In the genomic region with DNA sequence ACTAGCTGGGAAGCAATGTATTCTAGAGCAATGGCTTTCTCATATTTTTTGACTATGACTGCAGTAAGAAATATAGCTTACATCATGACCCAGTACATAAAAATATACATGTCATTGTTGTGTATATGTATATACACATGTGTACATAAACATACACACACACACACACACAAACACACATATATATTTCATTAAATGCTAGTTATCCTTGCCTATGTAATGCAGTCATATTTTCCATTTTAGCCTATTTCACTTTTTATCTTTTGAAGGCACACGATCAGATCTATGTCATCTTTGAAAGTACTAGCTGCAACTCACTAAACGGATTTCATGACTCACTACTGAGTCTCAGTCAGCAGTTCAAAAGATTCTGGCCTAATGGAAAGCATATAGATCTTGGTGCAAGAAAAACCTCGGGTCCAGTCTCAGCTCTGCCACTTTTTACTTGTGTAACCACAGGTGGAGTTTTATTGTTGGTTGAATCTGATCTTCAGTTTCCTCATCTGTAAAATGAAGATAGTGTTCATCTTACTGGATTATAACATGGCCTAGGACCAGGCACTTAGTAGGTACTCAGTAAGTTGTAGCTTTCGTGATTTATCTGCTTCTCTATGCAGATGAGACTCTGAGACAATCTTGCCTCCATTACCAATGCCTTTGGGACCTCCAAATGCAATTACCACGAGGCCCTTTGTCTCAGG, we compare ENCODE assay signal across 29 cellular contexts.
DNase-seq lines count a peak whose midpoint lies in the region; ATAC-seq, FAIRE-seq and TF ChIP-seq lines count a peak whose summit lies in the region.
"Had no signal": no experiment of that assay in that cellular context is flagged by ENCODE, and none has a peak within 500 bp of the region (broad histone marks: within the 10 kb centered on the region; RNA-seq: fewer than 3 reads in every experiment).

No MANE protein-coding gene starts in this region.

- H3K36me3 ChIP-seq in GM12878 (ENCODE audit: control insufficient read depth in 2 of 2, insufficient read depth in 2 of 2, low read length in 1 of 2) = no peaks in the 10 kb centered on the region
- H3K36me3 ChIP-seq: gastroesophageal sphincter, stomach, tibial artery had no signal

- no peak for FAIRE-seq in GM12878 (lab: Jason Lieb, UNC)
- FAIRE-seq: astrocyte, endometrium had no signal

- intact Hi-C loops in GM12878 (cut with micrococcal nuclease; ENCODE audit: unreplicated experiment) = no loop called here

- no peaks in the 10 kb centered on the region for H3K27me3 ChIP-seq in GM12878 (replicated peaks in 1 of 2; ENCODE audit: control insufficient read depth in 2 of 2, insufficient read depth in 2 of 2, low read length in 1 of 2)

- SMC1A ChIA-PET in GM12878 (lab: Charles Lee; ENCODE audit: uncharacterized antibody, unreplicated experiment) = interaction anchor here (1.0 kb wide), 1 partner anchor 9 kb away, joined by 4 read pairs; no protein-coding TSS in a partner anchor

- RAD21 ChIA-PET in GM12878 (lab: Charles Lee; ENCODE audit: unreplicated experiment) = interaction anchor here (1.1 to 1.2 kb wide), 2 partner anchors 9 to 60 kb away, joined by 3 to 4 read pairs; no protein-coding TSS in a partner anchor

- no peaks in the 10 kb centered on the region for H3K9me3 ChIP-seq in GM12878 (replicated peaks; ENCODE audit: control insufficient read depth, insufficient read depth, low read length)
- H3K9me3 ChIP-seq: gastroesophageal sphincter, stomach, tibial artery had no signal

- TF ChIP-seq POLR2A in GM12878 (IDR thresholded peaks at IDR 0.05; ENCODE audit: low read depth, low read length) = no peak

- no peaks in the 10 kb centered on the region for H4K20me1 ChIP-seq in GM12878 (ENCODE audit: control insufficient read depth, insufficient read depth)

- peaks cover 7% of the 10 kb centered on the region for H3K4me1 Mint-ChIP-seq in activated CD8-positive, alpha-beta memory T cell treated with anti-CD3 and anti-CD28 coated beads, Interleukin-2, amount 10 ng/mL, durations not matched to agents 7 days and 5 days

- CTCF ChIA-PET in activated CD8-positive, alpha-beta memory T cell treated with anti-CD3 and anti-CD28 coated beads, Interleukin-2, amount 10 ng/mL, durations not matched to agents 7 days and 5 days (lab: Charles Lee) = no interaction called here
- CTCF ChIA-PET in GM10248 (lab: Yijun Ruan, JAX) = interaction anchor here (0.7 to 1.6 kb wide), 5 partner anchors 9 to 65 kb away, joined by 3 to 4 read pairs (median 4); no protein-coding TSS in a partner anchor
- CTCF ChIA-PET in GM12878 (lab: Yijun Ruan, JAX) = interaction anchor here (0.7 kb wide), 1 partner anchor 10 kb away, joined by 3 read pairs; no protein-coding TSS in a partner anchor

- BruUV-seq in GM12878 (replicated peaks; lab: Mats Ljungman, UMichigan) = no TSS peak

- TF ChIP-seq EP300 in GM12878 (IDR thresholded peaks at IDR 0.05; ENCODE audit: borderline replicate concordance in 1 of 2, control insufficient read depth in 1 of 2, low read depth in 2 of 2, low read length in 2 of 2) = no peak

- H3K27ac Mint-ChIP-seq in activated CD8-positive, alpha-beta memory T cell treated with anti-CD3 and anti-CD28 coated beads, Interleukin-2, amount 10 ng/mL, durations not matched to agents 7 days and 5 days = no peak overlapping the region
- H3K27ac Mint-ChIP-seq: activated B cell treated with CpG ODN at 0.5 μM for 24 hours; dendritic cell treated with granulocyte-macrophage colony-stimulating factor and Interleukin-4, amounts not matched to agents 40 ng/mL and 50 ng/mL, for 4 days; mesothelial cell of epicardium; naive thymus-derived CD4-positive, alpha-beta T cell had no signal

- 29% methylated on average over 5 of the region's 5 CpGs for WGBS in GM12878 (ENCODE audit: insufficient coverage, insufficient replicate concordance, low lambda C conversion rate, missing lambda C conversion rate)

- H3K4me1 ChIP-seq in GM12878 (ENCODE audit: control insufficient read depth, insufficient read depth, low read length) = peaks cover 2% of the 10 kb centered on the region; the same call in 1 of the 2 replicates
- H3K4me1 ChIP-seq: gastroesophageal sphincter, stomach, tibial artery had no signal

- no peak overlapping the region for H3K4me2 ChIP-seq in GM12878 (ENCODE audit: control insufficient read depth, insufficient read depth)

- H2AFZ ChIP-seq in GM12878 (ENCODE audit: control insufficient read depth, low read depth, low read length) = no peak overlapping the region

- H3K9ac ChIP-seq in GM12878 (ENCODE audit: control insufficient read depth, insufficient read depth, low read length) = no peak overlapping the region

- POLR2A ChIA-PET in GM10248 (lab: Yijun Ruan, JAX) (interaction anchor here (0.7 kb wide), 1 partner anchor 647 kb away, joined by 3 read pairs; no protein-coding TSS in a partner anchor), GM12878 (lab: Charles Lee) (no interaction called here)

- no peak overlapping the region for H3K4me3 Mint-ChIP-seq in activated CD8-positive, alpha-beta memory T cell treated with anti-CD3 and anti-CD28 coated beads, Interleukin-2, amount 10 ng/mL, durations not matched to agents 7 days and 5 days
- H3K4me3 Mint-ChIP-seq: activated B cell treated with CpG ODN at 0.5 μM for 24 hours; dendritic cell treated with granulocyte-macrophage colony-stimulating factor and Interleukin-4, amounts not matched to agents 40 ng/mL and 50 ng/mL, for 4 days; mesothelial cell of epicardium; naive thymus-derived CD4-positive, alpha-beta T cell had no signal

- in situ Hi-C loops in GM12878 (cut with MboI) = no loop called here

- no peak overlapping the region for H3K4me3 ChIP-seq in GM12878
- H3K4me3 ChIP-seq: gastroesophageal sphincter, skin epidermis, stomach, tibial artery had no signal

- TF ChIP-seq RAD21 in GM12878 (IDR thresholded peaks at IDR 0.05; ENCODE audit: insufficient read depth, low read depth, low read length) = no peak

- no peak for TF ChIP-seq CTCF in GM10248 (IDR thresholded peaks at IDR 0.05; ENCODE audit: control extremely low read depth, extremely low read depth, low read depth, missing control alignments)
- no peak for TF ChIP-seq CTCF in GM12878 (IDR thresholded peaks at IDR 0.05 in 2 of 3, conservative IDR thresholded peaks at IDR 0.05 in 1 of 3; ENCODE audit: control insufficient read depth in 2 of 3, extremely low read depth in 1 of 3, insufficient read depth in 1 of 3, low read depth in 3 of 3, low read length in 3 of 3)

- no peak overlapping the region for H3K27ac ChIP-seq in GM12878 (ENCODE audit: control insufficient read depth, insufficient read depth)
- H3K27ac ChIP-seq: gastroesophageal sphincter, skin epidermis, stomach, tibial artery had no signal

- no peaks in the 10 kb centered on the region for H3K9me3 Mint-ChIP-seq in activated CD8-positive, alpha-beta memory T cell treated with anti-CD3 and anti-CD28 coated beads, Interleukin-2, amount 10 ng/mL, durations not matched to agents 7 days and 5 days (ENCODE audit: low read depth)
- H3K9me3 Mint-ChIP-seq: activated B cell treated with CpG ODN at 0.5 μM for 24 hours; dendritic cell treated with granulocyte-macrophage colony-stimulating factor and Interleukin-4, amounts not matched to agents 40 ng/mL and 50 ng/mL, for 4 days; mesothelial cell of epicardium had no signal

- no peaks in the 10 kb centered on the region for H3K79me2 ChIP-seq in GM12878 (ENCODE audit: control insufficient read depth, insufficient read depth, low read length)

- H3K36me3 Mint-ChIP-seq in activated CD8-positive, alpha-beta memory T cell treated with anti-CD3 and anti-CD28 coated beads, Interleukin-2, amount 10 ng/mL, durations not matched to agents 7 days and 5 days = no peaks in the 10 kb centered on the region
- H3K36me3 Mint-ChIP-seq: mesothelial cell of epicardium; naive thymus-derived CD4-positive, alpha-beta T cell had no signal

- peaks cover 26% of the 10 kb centered on the region for H3K27me3 Mint-ChIP-seq in activated CD8-positive, alpha-beta memory T cell treated with anti-CD3 and anti-CD28 coated beads, Interleukin-2, amount 10 ng/mL, durations not matched to agents 7 days and 5 days

- peak; percentile 61 for ATAC-seq in activated CD8-positive, alpha-beta memory T cell treated with anti-CD3 and anti-CD28 coated beads, Interleukin-2, amount 10 ng/mL, durations not matched to agents 7 days and 5 days
- ATAC-seq in GM12878 = peak; percentile 59
- ATAC-seq: gastroesophageal sphincter; left ventricle myocardium superior; naive thymus-derived CD4-positive, alpha-beta T cell had no signal

- no peak for DNase-seq in activated CD8-positive, alpha-beta memory T cell treated with anti-CD3 and anti-CD28 coated beads, Interleukin-2, amount 10 ng/mL, durations not matched to agents 7 days and 5 days
- DNase-seq in activated CD8-positive, alpha-beta memory T cell treated with anti-CD3 and anti-CD28 coated beads, Interleukin-2, amount 50 U/mL, for 48 hours = no peak
- peak; percentile 24 for DNase-seq in GM10248 (ENCODE audit: extremely low spot score)
- DNase-seq in OCI-M1 (lab: John Stamatoyannopoulos, UW) = peak; percentile 82
- DNase-seq in GM12878 (ENCODE audit: low read depth, low spot score) = no peak
- DNase-seq in D341Med (ENCODE audit: low spot score) = no peak
- no peak for DNase-seq in NCI-H1417 treated with DMSO at 0.1 percent for 48 hours (lab: John Stamatoyannopoulos, UW)
- DNase-seq in NCI-H774 (lab: John Stamatoyannopoulos, UW) = no peak
- DNase-seq: activated B cell treated with CpG ODN at 0.5 μM for 24 hours; C1 segment of cervical spinal cord; central memory CD4-positive, alpha-beta T cell; DND-41; HCEC 1CT; islet precursor cell; left ventricle myocardium superior; naive thymus-derived CD4-positive, alpha-beta T cell; NCI-H1092; NCI-H1930; NCI-H2227 treated with DMSO at 0.1 percent for 48 hours; NCI-H69; occipital lobe; stomach; tibial artery had no signal

TF ChIP-seq in GM12878, 131 proteins besides CTCF, POLR2A, EP300 and RAD21 (continues in another document):
- no peak for TF ChIP-seq RB1 (IDR thresholded peaks at IDR 0.05; ENCODE audit: borderline replicate concordance)
- TF ChIP-seq, protein P1, sequence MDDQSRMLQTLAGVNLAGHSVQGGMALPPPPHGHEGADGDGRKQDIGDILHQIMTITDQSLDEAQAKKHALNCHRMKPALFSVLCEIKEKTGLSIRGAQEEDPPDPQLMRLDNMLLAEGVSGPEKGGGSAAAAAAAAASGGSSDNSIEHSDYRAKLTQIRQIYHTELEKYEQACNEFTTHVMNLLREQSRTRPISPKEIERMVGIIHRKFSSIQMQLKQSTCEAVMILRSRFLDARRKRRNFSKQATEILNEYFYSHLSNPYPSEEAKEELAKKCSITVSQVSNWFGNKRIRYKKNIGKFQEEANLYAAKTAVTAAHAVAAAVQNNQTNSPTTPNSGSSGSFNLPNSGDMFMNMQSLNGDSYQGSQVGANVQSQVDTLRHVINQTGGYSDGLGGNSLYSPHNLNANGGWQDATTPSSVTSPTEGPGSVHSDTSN (IDR thresholded peaks at IDR 0.05; ENCODE audit: insufficient replicate concordance, low read depth, low read length) = no peak
- no peak for TF ChIP-seq NBN (IDR thresholded peaks at IDR 0.05)
- no peak for TF ChIP-seq POU2F2 (IDR thresholded peaks at IDR 0.05; ENCODE audit: borderline replicate concordance, low read depth, low read length)
- TF ChIP-seq BHLHE40 (IDR thresholded peaks at IDR 0.05; ENCODE audit: borderline replicate concordance in 1 of 2, low read depth in 2 of 2, low read length in 1 of 2) = no peak
- no peak for TF ChIP-seq WRNIP1 (IDR thresholded peaks at IDR 0.05; ENCODE audit: borderline replicate concordance, low read depth, low read length)
- no peak for TF ChIP-seq TCF12 (IDR thresholded peaks at IDR 0.05; ENCODE audit: low read depth, low read length)

Comparison
In these comparisons a context has a peak if more than half of its experiments do, and no peak if none do; other contexts are left out.
1. DNase-seq: peak in GM10248 (single experiment) and OCI-M1 (single experiment); none in activated CD8-positive, alpha-beta memory T cell treated with anti-CD3 and anti-CD28 coated beads, Interleukin-2, amount 10 ng/mL, durations not matched to agents 7 days and 5 days (single experiment), activated CD8-positive, alpha-beta memory T cell treated with anti-CD3 and anti-CD28 coated beads, Interleukin-2, amount 50 U/mL, for 48 hours (single experiment), GM12878 (single experiment), D341Med (single experiment), NCI-H1417 treated with DMSO at 0.1 percent for 48 hours (single experiment) and NCI-H774 (single experiment).